9 cellular contexts compared by ENCODE assay signal in genomic region chr1:36793452-36793851, GRCh38.
"Had no signal": no experiment of that assay in that cellular context is flagged by ENCODE, and none has a peak within 500 bp of the region (broad histone marks: within the 10 kb centered on the region; RNA-seq: fewer than 3 reads in every experiment).

No MANE protein-coding gene starts in this region.

- ATAC-seq: HepG2 had no signal

- H3K9ac ChIP-seq: KMS-11 had no signal

- FAIRE-seq: HepG2, HTR-8/SVneo had no signal

- DNase-seq: IMR-90, Karpas-422, Kasumi-1, KBM-7, KG1 had no signal

- H3K27ac ChIP-seq: HL-60, KMS-11 had no signal

- H3K4me2 ChIP-seq: KMS-11 had no signal
